ENCODE assay signal across 1 cellular context in the genomic region with DNA sequence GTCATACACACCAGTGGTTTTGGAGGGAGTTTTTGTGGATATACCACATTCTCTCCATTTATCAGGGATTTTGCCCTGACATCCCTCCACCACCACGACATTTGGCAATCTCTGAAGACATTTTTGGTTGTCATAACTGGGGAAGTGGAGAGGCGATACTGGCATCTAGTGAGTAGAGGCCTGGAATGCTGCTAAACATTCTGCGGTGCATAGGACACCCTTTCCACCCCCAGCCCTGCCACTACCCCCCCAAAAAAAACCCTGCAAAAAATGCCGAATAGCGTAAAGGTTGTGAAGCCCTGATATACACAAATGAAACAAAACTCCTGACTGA.
TF ChIP-seq lines count a peak whose summit lies in the region.

No MANE protein-coding gene starts in this region.

TF ChIP-seq in A549, 52 proteins besides CTCF, POLR2A, EP300 and RAD21 (continued from another document):
- TF ChIP-seq CBX2 (IDR thresholded peaks at IDR 0.05; ENCODE audit: borderline replicate concordance, low read depth), result no peak
- TF ChIP-seq HOXB13 (CRISPR knock-in tag; IDR thresholded peaks at IDR 0.05; ENCODE audit: low read depth), result no peak
- no peak for TF ChIP-seq NPAS2 (CRISPR knock-in tag; IDR thresholded peaks at IDR 0.05; ENCODE audit: borderline replicate concordance)
- TF ChIP-seq TFCP2L1 (CRISPR knock-in tag; IDR thresholded peaks at IDR 0.05), result no peak
- TF ChIP-seq, protein P1, sequence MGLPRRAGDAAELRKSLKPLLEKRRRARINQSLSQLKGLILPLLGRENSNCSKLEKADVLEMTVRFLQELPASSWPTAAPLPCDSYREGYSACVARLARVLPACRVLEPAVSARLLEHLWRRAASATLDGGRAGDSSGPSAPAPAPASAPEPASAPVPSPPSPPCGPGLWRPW (IDR thresholded peaks at IDR 0.05), result no peak
- no peak for TF ChIP-seq MAZ (IDR thresholded peaks at IDR 0.05; ENCODE audit: borderline replicate concordance, low read depth, low read length)
- no peak for TF ChIP-seq ESRRA (IDR thresholded peaks at IDR 0.05; ENCODE audit: borderline replicate concordance, low read length)
